ENCODE assay signal across 3 cellular contexts in the genomic region with DNA sequence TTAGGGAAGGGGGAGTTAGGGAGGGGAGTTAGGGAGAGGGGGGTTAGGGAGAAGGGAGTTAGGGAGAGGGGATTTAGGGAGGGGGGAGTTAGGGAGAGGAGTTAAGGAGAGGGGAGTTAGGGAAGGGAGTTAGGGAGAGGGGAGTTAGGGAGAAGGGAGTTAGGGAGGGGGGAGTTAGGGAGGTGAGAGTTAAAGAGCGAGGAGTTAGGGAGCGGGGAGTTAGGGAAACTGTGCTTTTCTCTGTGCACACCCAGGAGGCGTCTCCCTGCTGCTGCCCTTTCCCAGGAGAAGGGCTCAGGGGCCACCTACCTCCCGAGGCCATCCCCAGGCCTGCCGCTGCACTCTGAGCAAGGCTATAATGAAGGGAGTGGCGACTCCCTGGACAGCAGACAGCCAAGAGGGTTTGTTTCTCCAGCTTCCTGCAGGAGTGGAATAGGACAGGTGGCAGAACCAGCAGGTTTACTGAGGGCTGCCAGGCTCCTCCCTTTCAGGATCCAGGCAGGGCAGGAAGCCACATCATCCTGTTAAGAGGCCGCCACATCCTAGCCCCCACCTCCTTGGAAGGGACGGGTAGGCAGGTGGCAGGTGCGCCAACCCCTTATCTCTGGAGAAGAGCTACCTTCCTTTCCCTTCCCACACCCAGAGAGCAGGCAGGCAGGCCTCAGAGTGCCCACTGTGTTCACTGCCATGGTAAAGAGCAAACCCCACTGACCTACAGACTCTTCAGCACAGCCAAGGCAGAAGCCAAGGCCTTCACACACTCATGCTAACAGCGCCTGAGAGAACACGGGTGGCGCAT.
TF ChIP-seq lines count a peak whose summit lies in the region.

No MANE protein-coding gene starts in this region.

TF ChIP-seq in A549, 52 proteins besides CTCF, POLR2A, EP300 and RAD21:
- TF ChIP-seq NPAS2 (CRISPR knock-in tag; IDR thresholded peaks at IDR 0.05; ENCODE audit: borderline replicate concordance) (no peak), BHLHE40 (IDR thresholded peaks at IDR 0.05; ENCODE audit: low read depth, low read length) (no peak), CBX2 (IDR thresholded peaks at IDR 0.05; ENCODE audit: borderline replicate concordance, low read depth) (no peak), USF2 (IDR thresholded peaks at IDR 0.05) (no peak), ATOH8 (CRISPR knock-in tag; IDR thresholded peaks at IDR 0.05; ENCODE audit: low read depth) (no peak), TP53 (CRISPR knock-in tag; IDR thresholded peaks at IDR 0.05) (no peak), ZNF302 (CRISPR knock-in tag; IDR thresholded peaks at IDR 0.05) (no peak), FOSB (CRISPR knock-in tag; IDR thresholded peaks at IDR 0.05) (no peak), EHMT2 (IDR thresholded peaks at IDR 0.05; ENCODE audit: low read depth) (no peak), RNF2 (IDR thresholded peaks at IDR 0.05; ENCODE audit: borderline replicate concordance, low read depth) (no peak), HOXB13 (CRISPR knock-in tag; IDR thresholded peaks at IDR 0.05; ENCODE audit: low read depth) (no peak), KDM1A (IDR thresholded peaks at IDR 0.05; ENCODE audit: low read depth) (no peak), ZC3H11A (IDR thresholded peaks at IDR 0.05) (no peak), FOSL2 (IDR thresholded peaks at IDR 0.05) (no peak), FOSL2 (CRISPR knock-in tag; IDR thresholded peaks at IDR 0.05) (no peak), RARB (CRISPR knock-in tag; IDR thresholded peaks at IDR 0.05) (no peak), NR3C1 (IDR thresholded peaks at IDR 0.05) (no peak)
- TF ChIP-seq, protein P1, sequence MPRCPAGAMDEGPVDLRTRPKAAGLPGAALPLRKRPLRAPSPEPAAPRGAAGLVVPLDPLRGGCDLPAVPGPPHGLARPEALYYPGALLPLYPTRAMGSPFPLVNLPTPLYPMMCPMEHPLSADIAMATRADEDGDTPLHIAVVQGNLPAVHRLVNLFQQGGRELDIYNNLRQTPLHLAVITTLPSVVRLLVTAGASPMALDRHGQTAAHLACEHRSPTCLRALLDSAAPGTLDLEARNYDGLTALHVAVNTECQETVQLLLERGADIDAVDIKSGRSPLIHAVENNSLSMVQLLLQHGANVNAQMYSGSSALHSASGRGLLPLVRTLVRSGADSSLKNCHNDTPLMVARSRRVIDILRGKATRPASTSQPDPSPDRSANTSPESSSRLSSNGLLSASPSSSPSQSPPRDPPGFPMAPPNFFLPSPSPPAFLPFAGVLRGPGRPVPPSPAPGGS (IDR thresholded peaks at IDR 0.05): no peak

TF ChIP-seq in Ishikawa, 13 proteins besides CTCF, POLR2A, EP300 and RAD21:
- TF ChIP-seq MAX (IDR thresholded peaks at IDR 0.05) (peak; percentile 25; the same call in 1 of the 2 replicates), NFIC (IDR thresholded peaks at IDR 0.05) (peak; percentile 47), USF1 (IDR thresholded peaks at IDR 0.05) (peak; percentile 33; the same call in 1 of the 2 replicates), ZBTB7A (IDR thresholded peaks at IDR 0.05; ENCODE audit: low read depth) (no peak)
- TF ChIP-seq, protein P2, sequence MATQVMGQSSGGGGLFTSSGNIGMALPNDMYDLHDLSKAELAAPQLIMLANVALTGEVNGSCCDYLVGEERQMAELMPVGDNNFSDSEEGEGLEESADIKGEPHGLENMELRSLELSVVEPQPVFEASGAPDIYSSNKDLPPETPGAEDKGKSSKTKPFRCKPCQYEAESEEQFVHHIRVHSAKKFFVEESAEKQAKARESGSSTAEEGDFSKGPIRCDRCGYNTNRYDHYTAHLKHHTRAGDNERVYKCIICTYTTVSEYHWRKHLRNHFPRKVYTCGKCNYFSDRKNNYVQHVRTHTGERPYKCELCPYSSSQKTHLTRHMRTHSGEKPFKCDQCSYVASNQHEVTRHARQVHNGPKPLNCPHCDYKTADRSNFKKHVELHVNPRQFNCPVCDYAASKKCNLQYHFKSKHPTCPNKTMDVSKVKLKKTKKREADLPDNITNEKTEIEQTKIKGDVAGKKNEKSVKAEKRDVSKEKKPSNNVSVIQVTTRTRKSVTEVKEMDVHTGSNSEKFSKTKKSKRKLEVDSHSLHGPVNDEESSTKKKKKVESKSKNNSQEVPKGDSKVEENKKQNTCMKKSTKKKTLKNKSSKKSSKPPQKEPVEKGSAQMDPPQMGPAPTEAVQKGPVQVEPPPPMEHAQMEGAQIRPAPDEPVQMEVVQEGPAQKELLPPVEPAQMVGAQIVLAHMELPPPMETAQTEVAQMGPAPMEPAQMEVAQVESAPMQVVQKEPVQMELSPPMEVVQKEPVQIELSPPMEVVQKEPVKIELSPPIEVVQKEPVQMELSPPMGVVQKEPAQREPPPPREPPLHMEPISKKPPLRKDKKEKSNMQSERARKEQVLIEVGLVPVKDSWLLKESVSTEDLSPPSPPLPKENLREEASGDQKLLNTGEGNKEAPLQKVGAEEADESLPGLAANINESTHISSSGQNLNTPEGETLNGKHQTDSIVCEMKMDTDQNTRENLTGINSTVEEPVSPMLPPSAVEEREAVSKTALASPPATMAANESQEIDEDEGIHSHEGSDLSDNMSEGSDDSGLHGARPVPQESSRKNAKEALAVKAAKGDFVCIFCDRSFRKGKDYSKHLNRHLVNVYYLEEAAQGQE (IDR thresholded peaks at IDR 0.05; ENCODE audit: low read depth): no peak

TF ChIP-seq in HepG2, 621 proteins besides CTCF, POLR2A, EP300 and RAD21:
- TF ChIP-seq HNRNPL (IDR thresholded peaks at IDR 0.05; ENCODE audit: low read depth, low read length) (no peak), CHD4 (IDR thresholded peaks at IDR 0.05; ENCODE audit: borderline replicate concordance, low read length) (no peak), ZNF709 (CRISPR knock-in tag; IDR thresholded peaks at IDR 0.05) (no peak), ZSCAN12 (CRISPR knock-in tag; IDR thresholded peaks at IDR 0.05) (no peak), JDP2 (CRISPR knock-in tag; IDR thresholded peaks at IDR 0.05; ENCODE audit: borderline replicate concordance) (no peak), MIER2 (CRISPR knock-in tag; IDR thresholded peaks at IDR 0.05) (no peak), PCBP2 (optimal IDR thresholded peaks at IDR 0.05; ENCODE audit: low read depth, low read length, poor library complexity, severe bottlenecking) (peak; percentile 96), ZMYM4 (CRISPR knock-in tag; IDR thresholded peaks at IDR 0.05) (no peak), ZNF670 (CRISPR knock-in tag; IDR thresholded peaks at IDR 0.05; ENCODE audit: borderline replicate concordance) (no peak), PITX1 (CRISPR knock-in tag; IDR thresholded peaks at IDR 0.05) (0 out of 2 replicates have a peak, but pooled peaks have one; percentile 17), BORCS8-MEF2B (CRISPR knock-in tag; IDR thresholded peaks at IDR 0.05) (no peak), FOSL1 (CRISPR knock-in tag; IDR thresholded peaks at IDR 0.05; ENCODE audit: borderline replicate concordance) (no peak), ARNT (IDR thresholded peaks at IDR 0.05) (no peak), ZNF33A (CRISPR knock-in tag; IDR thresholded peaks at IDR 0.05; ENCODE audit: borderline replicate concordance) (no peak), HNRNPK (IDR thresholded peaks at IDR 0.05; ENCODE audit: low read depth, low read length, poor library complexity, severe bottlenecking) (peak; percentile 26), PPARG (CRISPR knock-in tag; conservative IDR thresholded peaks at IDR 0.05) (no peak), ZBTB38 (CRISPR knock-in tag; IDR thresholded peaks at IDR 0.05) (0 out of 2 replicates have a peak, but pooled peaks have one; percentile 27), ADNP (CRISPR knock-in tag; IDR thresholded peaks at IDR 0.05) (no peak)
- TF ChIP-seq, protein P3, sequence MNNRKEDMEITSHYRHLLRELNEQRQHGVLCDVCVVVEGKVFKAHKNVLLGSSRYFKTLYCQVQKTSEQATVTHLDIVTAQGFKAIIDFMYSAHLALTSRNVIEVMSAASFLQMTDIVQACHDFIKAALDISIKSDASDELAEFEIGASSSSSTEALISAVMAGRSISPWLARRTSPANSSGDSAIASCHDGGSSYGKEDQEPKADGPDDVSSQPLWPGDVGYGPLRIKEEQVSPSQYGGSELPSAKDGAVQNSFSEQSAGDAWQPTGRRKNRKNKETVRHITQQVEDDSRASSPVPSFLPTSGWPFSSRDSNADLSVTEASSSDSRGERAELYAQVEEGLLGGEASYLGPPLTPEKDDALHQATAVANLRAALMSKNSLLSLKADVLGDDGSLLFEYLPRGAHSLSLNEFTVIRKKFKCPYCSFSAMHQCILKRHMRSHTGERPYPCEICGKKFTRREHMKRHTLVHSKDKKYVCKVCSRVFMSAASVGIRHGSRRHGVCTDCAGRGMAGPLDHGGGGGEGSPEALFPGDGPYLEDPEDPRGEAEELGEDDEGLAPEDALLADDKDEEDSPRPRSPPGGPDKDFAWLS (CRISPR knock-in tag; IDR thresholded peaks at IDR 0.05; ENCODE audit: borderline replicate concordance): no peak
- TF ChIP-seq, protein P4, sequence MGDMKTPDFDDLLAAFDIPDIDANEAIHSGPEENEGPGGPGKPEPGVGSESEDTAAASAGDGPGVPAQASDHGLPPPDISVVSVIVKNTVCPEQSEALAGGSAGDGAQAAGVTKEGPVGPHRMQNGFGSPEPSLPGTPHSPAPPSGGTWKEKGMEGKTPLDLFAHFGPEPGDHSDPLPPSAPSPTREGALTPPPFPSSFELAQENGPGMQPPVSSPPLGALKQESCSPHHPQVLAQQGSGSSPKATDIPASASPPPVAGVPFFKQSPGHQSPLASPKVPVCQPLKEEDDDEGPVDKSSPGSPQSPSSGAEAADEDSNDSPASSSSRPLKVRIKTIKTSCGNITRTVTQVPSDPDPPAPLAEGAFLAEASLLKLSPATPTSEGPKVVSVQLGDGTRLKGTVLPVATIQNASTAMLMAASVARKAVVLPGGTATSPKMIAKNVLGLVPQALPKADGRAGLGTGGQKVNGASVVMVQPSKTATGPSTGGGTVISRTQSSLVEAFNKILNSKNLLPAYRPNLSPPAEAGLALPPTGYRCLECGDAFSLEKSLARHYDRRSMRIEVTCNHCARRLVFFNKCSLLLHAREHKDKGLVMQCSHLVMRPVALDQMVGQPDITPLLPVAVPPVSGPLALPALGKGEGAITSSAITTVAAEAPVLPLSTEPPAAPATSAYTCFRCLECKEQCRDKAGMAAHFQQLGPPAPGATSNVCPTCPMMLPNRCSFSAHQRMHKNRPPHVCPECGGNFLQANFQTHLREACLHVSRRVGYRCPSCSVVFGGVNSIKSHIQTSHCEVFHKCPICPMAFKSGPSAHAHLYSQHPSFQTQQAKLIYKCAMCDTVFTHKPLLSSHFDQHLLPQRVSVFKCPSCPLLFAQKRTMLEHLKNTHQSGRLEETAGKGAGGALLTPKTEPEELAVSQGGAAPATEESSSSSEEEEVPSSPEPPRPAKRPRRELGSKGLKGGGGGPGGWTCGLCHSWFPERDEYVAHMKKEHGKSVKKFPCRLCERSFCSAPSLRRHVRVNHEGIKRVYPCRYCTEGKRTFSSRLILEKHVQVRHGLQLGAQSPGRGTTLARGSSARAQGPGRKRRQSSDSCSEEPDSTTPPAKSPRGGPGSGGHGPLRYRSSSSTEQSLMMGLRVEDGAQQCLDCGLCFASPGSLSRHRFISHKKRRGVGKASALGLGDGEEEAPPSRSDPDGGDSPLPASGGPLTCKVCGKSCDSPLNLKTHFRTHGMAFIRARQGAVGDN (CRISPR knock-in tag; IDR thresholded peaks at IDR 0.05): peak; percentile 22; the same call in 1 of the 2 replicates
- TF ChIP-seq, protein P5, sequence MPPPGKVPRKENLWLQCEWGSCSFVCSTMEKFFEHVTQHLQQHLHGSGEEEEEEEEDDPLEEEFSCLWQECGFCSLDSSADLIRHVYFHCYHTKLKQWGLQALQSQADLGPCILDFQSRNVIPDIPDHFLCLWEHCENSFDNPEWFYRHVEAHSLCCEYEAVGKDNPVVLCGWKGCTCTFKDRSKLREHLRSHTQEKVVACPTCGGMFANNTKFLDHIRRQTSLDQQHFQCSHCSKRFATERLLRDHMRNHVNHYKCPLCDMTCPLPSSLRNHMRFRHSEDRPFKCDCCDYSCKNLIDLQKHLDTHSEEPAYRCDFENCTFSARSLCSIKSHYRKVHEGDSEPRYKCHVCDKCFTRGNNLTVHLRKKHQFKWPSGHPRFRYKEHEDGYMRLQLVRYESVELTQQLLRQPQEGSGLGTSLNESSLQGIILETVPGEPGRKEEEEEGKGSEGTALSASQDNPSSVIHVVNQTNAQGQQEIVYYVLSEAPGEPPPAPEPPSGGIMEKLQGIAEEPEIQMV (CRISPR knock-in tag; IDR thresholded peaks at IDR 0.05; ENCODE audit: low read depth): no peak
- TF ChIP-seq, protein P6, sequence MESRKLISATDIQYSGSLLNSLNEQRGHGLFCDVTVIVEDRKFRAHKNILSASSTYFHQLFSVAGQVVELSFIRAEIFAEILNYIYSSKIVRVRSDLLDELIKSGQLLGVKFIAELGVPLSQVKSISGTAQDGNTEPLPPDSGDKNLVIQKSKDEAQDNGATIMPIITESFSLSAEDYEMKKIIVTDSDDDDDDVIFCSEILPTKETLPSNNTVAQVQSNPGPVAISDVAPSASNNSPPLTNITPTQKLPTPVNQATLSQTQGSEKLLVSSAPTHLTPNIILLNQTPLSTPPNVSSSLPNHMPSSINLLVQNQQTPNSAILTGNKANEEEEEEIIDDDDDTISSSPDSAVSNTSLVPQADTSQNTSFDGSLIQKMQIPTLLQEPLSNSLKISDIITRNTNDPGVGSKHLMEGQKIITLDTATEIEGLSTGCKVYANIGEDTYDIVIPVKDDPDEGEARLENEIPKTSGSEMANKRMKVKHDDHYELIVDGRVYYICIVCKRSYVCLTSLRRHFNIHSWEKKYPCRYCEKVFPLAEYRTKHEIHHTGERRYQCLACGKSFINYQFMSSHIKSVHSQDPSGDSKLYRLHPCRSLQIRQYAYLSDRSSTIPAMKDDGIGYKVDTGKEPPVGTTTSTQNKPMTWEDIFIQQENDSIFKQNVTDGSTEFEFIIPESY (CRISPR knock-in tag; IDR thresholded peaks at IDR 0.05): peak; percentile 79; the same call in 1 of the 2 replicates
